ENCODE assay signal across 1 cellular context in genomic region chr1:156376146-156376545, GRCh38.
TF ChIP-seq lines count a peak whose summit lies in the region.

No MANE protein-coding gene starts in this region.

TF ChIP-seq in WTC11, 78 proteins besides CTCF, POLR2A, EP300 and RAD21 (continued from another document):
- TF ChIP-seq CDX4 (CRISPR knock-in tag; IDR thresholded peaks at IDR 0.05; ENCODE audit: borderline replicate concordance) (no peak), AFF4 (CRISPR knock-in tag; IDR thresholded peaks at IDR 0.05; ENCODE audit: borderline replicate concordance) (no peak), EMX1 (CRISPR knock-in tag; IDR thresholded peaks at IDR 0.05) (no peak)
